Comparison of ENCODE assay signal across 12 cellular contexts in the genomic region with DNA sequence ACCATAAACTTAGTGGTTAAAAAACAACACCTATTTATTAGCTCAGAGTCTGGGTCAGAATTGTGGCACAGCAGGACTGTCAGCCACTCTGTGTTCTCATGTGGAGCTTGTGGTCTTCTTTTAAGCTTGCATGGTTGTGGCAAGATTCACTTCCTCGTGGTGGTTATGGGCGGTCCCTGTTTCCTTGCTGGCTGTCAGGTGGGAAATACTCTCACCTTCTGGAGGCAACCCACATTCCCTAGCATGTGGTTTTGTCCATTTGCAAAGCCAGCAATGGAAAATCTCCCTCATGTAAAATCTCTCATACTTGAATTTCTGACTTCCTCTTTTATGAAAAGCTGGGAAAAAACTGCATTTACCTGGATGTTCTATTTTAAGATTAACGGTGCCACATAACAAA.
A peak's percentile ranks its signal among the peaks of the same experiment; 100 is the strongest.
DNase-seq lines count a peak whose midpoint lies in the region; ATAC-seq and TF ChIP-seq lines count a peak whose summit lies in the region.
"Had no signal": no experiment of that assay in that cellular context is flagged by ENCODE, and none has a peak within 500 bp of the region (broad histone marks: within the 10 kb centered on the region; RNA-seq: fewer than 3 reads in every experiment).

No MANE protein-coding gene starts in this region.

- H3K27me3 ChIP-seq in Caco-2 (replicated peaks; ENCODE audit: control insufficient read depth, insufficient read depth, low read length) = no peaks in the 10 kb centered on the region

- no peaks in the 10 kb centered on the region for H3K36me3 Mint-ChIP-seq in Caco-2 (ENCODE audit: insufficient read depth, unreplicated experiment)

- CTCF ChIA-PET in Caco-2 (lab: Charles Lee) = no interaction called here

- H3K4me1 ChIP-seq in Caco-2 = no peaks in the 10 kb centered on the region

- H3K27me3 Mint-ChIP-seq in Caco-2 (ENCODE audit: insufficient read depth, unreplicated experiment) = no peaks in the 10 kb centered on the region

- peak; percentile 97 for ATAC-seq in GM18498 (IDR thresholded peaks at IDR 0.05; ENCODE audit: unreplicated experiment)
- peak; percentile 99 for ATAC-seq in GM21423 (IDR thresholded peaks at IDR 0.05; ENCODE audit: unreplicated experiment)
- peak; percentile 94 for ATAC-seq in HG03103 (IDR thresholded peaks at IDR 0.05; ENCODE audit: low read depth, unreplicated experiment)
- ATAC-seq: left ventricle myocardium superior, sciatic nerve had no signal

- POLR2A ChIA-PET in Caco-2 (lab: Charles Lee) = no interaction called here

- H3K27ac Mint-ChIP-seq in Caco-2 (ENCODE audit: unreplicated experiment) = no peak overlapping the region

- no peaks in the 10 kb centered on the region for H3K9me3 ChIP-seq in Caco-2

- no peak overlapping the region for H3K4me3 ChIP-seq in Caco-2 (ENCODE audit: low read depth, low read length)

- TF ChIP-seq CTCF in Caco-2 (IDR thresholded peaks at IDR 0.05; ENCODE audit: insufficient read depth in 1 of 2, low read depth in 1 of 2, low read length in 1 of 2, severe bottlenecking in 1 of 2, unreplicated experiment in 1 of 2) = no peak

- DNase-seq in amniotic epithelial cell (ENCODE audit: low read depth) = peak; percentile 3
- no peak for DNase-seq in DMS53 treated with DMSO at 0.1 percent for 48 hours (lab: John Stamatoyannopoulos, UW; ENCODE audit: unreplicated experiment)
- DNase-seq in NCI-H2081 treated with DMSO at 0.1 percent for 48 hours (lab: John Stamatoyannopoulos, UW) = no peak
- no peak for DNase-seq in Caco-2
- DNase-seq in SKM-1 (lab: John Stamatoyannopoulos, UW; ENCODE audit: unreplicated experiment) = no peak
- DNase-seq: activated CD4-positive, CD25-positive, alpha-beta regulatory T cell treated with anti-CD3 and anti-CD28 coated beads, Interleukin-2, amount 50 U/mL, for 72 hours; Kasumi-1; left ventricle myocardium superior had no signal

- BruUV-seq in Caco-2 (replicated peaks; lab: Mats Ljungman, UMichigan) = no TSS peak

- no peak overlapping the region for H3K4me3 Mint-ChIP-seq in Caco-2 (ENCODE audit: unreplicated experiment)

- no peaks in the 10 kb centered on the region for H3K9me3 Mint-ChIP-seq in Caco-2 (ENCODE audit: unreplicated experiment)

- intact Hi-C loops in Caco-2 (cut with micrococcal nuclease; ENCODE audit: unreplicated experiment) = no loop called here

- H3K36me3 ChIP-seq in Caco-2 (ENCODE audit: control insufficient read depth, insufficient read depth, low read length) = no peaks in the 10 kb centered on the region

- H3K4me1 Mint-ChIP-seq in Caco-2 (ENCODE audit: low read depth, unreplicated experiment) = no peaks in the 10 kb centered on the region
